9 cellular contexts compared by ENCODE assay signal in genomic region chr16:85114909-85115567, GRCh38. TPM values are rescaled to one million over a fixed set of nuclear protein-coding genes. Genes with fewer than 3 reads are reported as not detected.
DNase-seq lines count a peak whose midpoint lies in the region; ATAC-seq and TF ChIP-seq lines count a peak whose summit lies in the region.
"Had no signal": no experiment of that assay in that cellular context is flagged by ENCODE, and none has a peak within 500 bp of the region (broad histone marks: within the 10 kb centered on the region; RNA-seq: fewer than 3 reads in every experiment).

No MANE protein-coding gene starts in this region.

- H2BK5ac ChIP-seq in mesendoderm (ENCODE audit: low read length), result no peak overlapping the region

- no peaks in the 10 kb centered on the region for H3K79me2 ChIP-seq in mesendoderm (ENCODE audit: control insufficient read depth, insufficient read depth, low read length)

- no peaks in the 10 kb centered on the region for H3K79me1 ChIP-seq in mesendoderm (ENCODE audit: low read length)

- no peaks in the 10 kb centered on the region for H3K27me3 ChIP-seq in HL-60 (ENCODE audit: insufficient read depth, poor library complexity, severe bottlenecking)
- no peaks in the 10 kb centered on the region for H3K27me3 ChIP-seq in effector memory CD4-positive, alpha-beta T cell (replicated peaks; ENCODE audit: control insufficient read depth, insufficient read depth, low read length, poor library complexity, severe bottlenecking)
- no peaks in the 10 kb centered on the region for H3K27me3 ChIP-seq in mesendoderm (ENCODE audit: insufficient read depth, low read length, poor library complexity)

- H3K9ac ChIP-seq in mesendoderm (ENCODE audit: low read length), result no peak overlapping the region

- TF ChIP-seq CTCF in GM12875 (IDR thresholded peaks at IDR 0.05; ENCODE audit: borderline replicate concordance, insufficient read depth, low read depth, low read length) (peak; percentile 97), HL-60 (IDR thresholded peaks at IDR 0.05; ENCODE audit: insufficient read depth, low read length) (peak; percentile 93)

- no peaks in the 10 kb centered on the region for H3K4me1 ChIP-seq in effector memory CD4-positive, alpha-beta T cell (ENCODE audit: control insufficient read depth, insufficient read depth, low read length, poor library complexity, severe bottlenecking)
- H3K4me1 ChIP-seq in mesendoderm (ENCODE audit: control insufficient read depth, low read depth, low read length), result no peaks in the 10 kb centered on the region

- no peak overlapping the region for H4K8ac ChIP-seq in mesendoderm (ENCODE audit: low read depth, low read length)

- H3K4me3 ChIP-seq in GM12875 (ENCODE audit: low read depth, low read length) (no peak overlapping the region), HL-60 (replicated peaks; ENCODE audit: insufficient read depth, low read length) (no peak overlapping the region), mesendoderm (ENCODE audit: low read length) (no peak overlapping the region)
- peak overlapping the region; percentile 28 for H3K4me3 ChIP-seq in effector memory CD4-positive, alpha-beta T cell (ENCODE audit: insufficient read depth, low read depth, low read length, poor library complexity, severe bottlenecking)

- H3K4me2 ChIP-seq in mesendoderm (ENCODE audit: low read length), result no peak overlapping the region

- H3K27ac ChIP-seq in HL-60 (replicated peaks) (0 out of 2 replicates have a peak overlapping the region, but pooled peaks have one; percentile 35), mesendoderm (ENCODE audit: low read depth, low read length) (no peak overlapping the region)
- no peak overlapping the region for H3K27ac ChIP-seq in effector memory CD4-positive, alpha-beta T cell (ENCODE audit: insufficient read depth, low read length, poor library complexity, severe bottlenecking)

- H2BK15ac ChIP-seq in mesendoderm (replicated peaks; ENCODE audit: low read depth), result no peak overlapping the region

- H2AK5ac ChIP-seq in mesendoderm (ENCODE audit: low read length), result no peak overlapping the region

- no peak overlapping the region for H4K5ac ChIP-seq in mesendoderm (ENCODE audit: low read length)

- H3K9me3 ChIP-seq in effector memory CD4-positive, alpha-beta T cell (ENCODE audit: control insufficient read depth, low read length), result no peaks in the 10 kb centered on the region

- H2BK120ac ChIP-seq in mesendoderm (ENCODE audit: low read depth, low read length), result no peak overlapping the region

- H3K23ac ChIP-seq in mesendoderm (ENCODE audit: low read length), result no peak overlapping the region

- no peaks in the 10 kb centered on the region for H3K36me3 ChIP-seq in effector memory CD4-positive, alpha-beta T cell (ENCODE audit: control insufficient read depth, insufficient read depth, low read length)
- no peaks in the 10 kb centered on the region for H3K36me3 ChIP-seq in mesendoderm (ENCODE audit: control insufficient read depth, insufficient read depth, low read length)

- no peak overlapping the region for H3K56ac ChIP-seq in mesendoderm (ENCODE audit: low read length)

- H3K18ac ChIP-seq in mesendoderm (ENCODE audit: low read length), result no peak overlapping the region

- WGBS in mesendoderm (ENCODE audit: extremely low coverage, insufficient coverage, low lambda C conversion rate), result no CpG with 5 or more reads among the region's 20 CpGs

- ATAC-seq in GM18519 (IDR thresholded peaks at IDR 0.05; ENCODE audit: low FRiP score, unreplicated experiment), result no peak

- DNase-seq in HL-60 (ENCODE audit: low read depth in 1 of 2, low spot score in 1 of 2) (peak; percentile 38 to 76), NOMO-1 treated with DMSO at 0.1 percent for 48 hours (lab: John Stamatoyannopoulos, UW; ENCODE audit: unreplicated experiment) (peak; percentile 74), mesendoderm (peak; percentile 92)
- DNase-seq in activated CD8-positive, alpha-beta memory T cell treated with anti-CD3 and anti-CD28 coated beads for 4 hours (ENCODE audit: low read depth in 2 of 2), result peak; percentile 55 to 73
- peak; percentile 46 to 59 (median 53) for DNase-seq in effector memory CD4-positive, alpha-beta T cell
- peak; percentile 81 for DNase-seq in stimulated activated CD8-positive, alpha-beta memory T cell treated with anti-CD3 and anti-CD28 coated beads, Interleukin-15, amount 100 ng/mL, for 24 hours (ENCODE audit: low read depth)

- no peak overlapping the region for H3K4ac ChIP-seq in mesendoderm (ENCODE audit: low read depth, low read length)

RNA-seq across cellular contexts. Expression of gene CIBAR2, which starts 2.8 kb away (rescaled TPM):
- polyA plus RNA-seq in mesendoderm (2013, experiment 1 of 2), result 0.07 TPM
- not detected for polyA plus RNA-seq in mesendoderm (2013, experiment 2 of 2)
- polyA plus RNA-seq: urinary bladder had no signal
